Comparison of ENCODE assay signal across 2 cellular contexts in the genomic region with DNA sequence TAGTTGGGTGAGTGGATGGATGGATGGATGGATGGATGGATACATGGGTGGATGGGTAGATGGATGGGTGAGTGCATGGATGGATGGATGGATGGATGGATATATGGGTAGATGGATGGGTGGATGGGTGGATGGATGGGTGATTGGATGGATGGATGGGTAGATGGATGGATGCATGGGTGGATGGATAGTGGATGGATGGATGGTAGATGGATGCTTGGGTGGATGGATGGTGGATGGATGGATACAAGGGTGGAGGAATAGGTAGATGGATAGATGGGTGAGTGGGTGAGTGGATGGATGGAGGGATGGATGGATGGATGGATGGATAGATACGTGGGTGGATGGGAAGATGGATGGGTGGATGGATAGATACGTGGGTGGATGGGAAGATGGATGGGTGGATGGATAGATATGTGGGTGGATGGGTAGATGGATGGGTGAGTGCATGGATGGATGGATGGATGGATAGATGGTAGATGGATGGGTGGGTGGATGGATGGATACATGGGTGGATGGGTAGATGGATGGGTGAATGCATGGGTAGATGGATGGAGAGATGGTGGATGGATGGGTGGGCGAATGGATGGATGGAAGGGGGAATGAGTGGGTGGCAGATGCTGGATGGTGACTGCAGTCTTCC.
A peak's percentile ranks its signal among the peaks of the same experiment; 100 is the strongest.
TF ChIP-seq lines count a peak whose summit lies in the region.

No MANE protein-coding gene starts in this region.

TF ChIP-seq in HepG2, 621 proteins besides CTCF, POLR2A, EP300 and RAD21:
- TF ChIP-seq GZF1 (CRISPR knock-in tag; IDR thresholded peaks at IDR 0.05) (no peak), PLRG1 (conservative IDR thresholded peaks at IDR 0.05) (0 out of 2 replicates have a peak, but pooled peaks have one; percentile 60), NBN (conservative IDR thresholded peaks at IDR 0.05) (0 out of 2 replicates have a peak, but pooled peaks have one; percentile 54), FOXK2 (IDR thresholded peaks at IDR 0.05) (peak; percentile 9; the same call in 1 of the 2 replicates), RAD51 (IDR thresholded peaks at IDR 0.05; ENCODE audit: borderline replicate concordance) (0 out of 2 replicates have a peak, but pooled peaks have one; percentile 30), ZNF282 (IDR thresholded peaks at IDR 0.05; ENCODE audit: partially characterized antibody) (peak; percentile 7), SOX6 (IDR thresholded peaks at IDR 0.05) (0 out of 2 replicates have a peak, but pooled peaks have one; percentile 33), SOX6 (CRISPR knock-in tag; IDR thresholded peaks at IDR 0.05) (no peak), SALL2 (CRISPR knock-in tag; IDR thresholded peaks at IDR 0.05) (no peak)
- TF ChIP-seq, protein P1, sequence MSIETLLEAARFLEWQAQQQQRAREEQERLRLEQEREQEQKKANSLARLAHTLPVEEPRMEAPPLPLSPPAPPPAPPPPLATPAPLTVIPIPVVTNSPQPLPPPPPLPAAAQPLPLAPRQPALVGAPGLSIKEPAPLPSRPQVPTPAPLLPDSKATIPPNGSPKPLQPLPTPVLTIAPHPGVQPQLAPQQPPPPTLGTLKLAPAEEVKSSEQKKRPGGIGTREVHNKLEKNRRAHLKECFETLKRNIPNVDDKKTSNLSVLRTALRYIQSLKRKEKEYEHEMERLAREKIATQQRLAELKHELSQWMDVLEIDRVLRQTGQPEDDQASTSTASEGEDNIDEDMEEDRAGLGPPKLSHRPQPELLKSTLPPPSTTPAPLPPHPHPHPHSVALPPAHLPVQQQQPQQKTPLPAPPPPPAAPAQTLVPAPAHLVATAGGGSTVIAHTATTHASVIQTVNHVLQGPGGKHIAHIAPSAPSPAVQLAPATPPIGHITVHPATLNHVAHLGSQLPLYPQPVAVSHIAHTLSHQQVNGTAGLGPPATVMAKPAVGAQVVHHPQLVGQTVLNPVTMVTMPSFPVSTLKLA (IDR thresholded peaks at IDR 0.05): 0 out of 2 replicates have a peak, but pooled peaks have one; percentile 5

TF ChIP-seq in K562, 482 proteins besides CTCF, POLR2A, EP300 and RAD21:
- TF ChIP-seq EHMT2 (IDR thresholded peaks at IDR 0.05) (peak; percentile 28; the same call in 1 of the 2 replicates), HDAC1 (IDR thresholded peaks at IDR 0.05) (peak in 1 of 2 experiments; percentile 42; a peak in 1 of 4 replicates), NR3C1 (CRISPR knock-in tag; IDR thresholded peaks at IDR 0.05) (no peak), FOXA1 (IDR thresholded peaks at IDR 0.05; ENCODE audit: borderline replicate concordance) (no peak), IRF2 (CRISPR knock-in tag; IDR thresholded peaks at IDR 0.05) (no peak), TAF7 (tag; IDR thresholded peaks at IDR 0.05) (no peak), TFAM (CRISPR knock-in tag; conservative IDR thresholded peaks at IDR 0.05) (no peak), EGR1 (conservative IDR thresholded peaks at IDR 0.05) (peak; percentile 27; the same call in 1 of the 2 replicates), SPI1 (IDR thresholded peaks at IDR 0.05; ENCODE audit: borderline replicate concordance, low read depth, low read length) (no peak), BRF1 (IDR thresholded peaks at IDR 0.05; ENCODE audit: borderline replicate concordance, extremely low read depth, insufficient read length) (no peak), FOS (IDR thresholded peaks at IDR 0.05; ENCODE audit: extremely low read depth, insufficient read length) (no peak), NR2C2 (CRISPR knock-in tag; IDR thresholded peaks at IDR 0.05) (no peak), NR2C2 (tag; IDR thresholded peaks at IDR 0.05) (no peak)
- TF ChIP-seq, protein P2, sequence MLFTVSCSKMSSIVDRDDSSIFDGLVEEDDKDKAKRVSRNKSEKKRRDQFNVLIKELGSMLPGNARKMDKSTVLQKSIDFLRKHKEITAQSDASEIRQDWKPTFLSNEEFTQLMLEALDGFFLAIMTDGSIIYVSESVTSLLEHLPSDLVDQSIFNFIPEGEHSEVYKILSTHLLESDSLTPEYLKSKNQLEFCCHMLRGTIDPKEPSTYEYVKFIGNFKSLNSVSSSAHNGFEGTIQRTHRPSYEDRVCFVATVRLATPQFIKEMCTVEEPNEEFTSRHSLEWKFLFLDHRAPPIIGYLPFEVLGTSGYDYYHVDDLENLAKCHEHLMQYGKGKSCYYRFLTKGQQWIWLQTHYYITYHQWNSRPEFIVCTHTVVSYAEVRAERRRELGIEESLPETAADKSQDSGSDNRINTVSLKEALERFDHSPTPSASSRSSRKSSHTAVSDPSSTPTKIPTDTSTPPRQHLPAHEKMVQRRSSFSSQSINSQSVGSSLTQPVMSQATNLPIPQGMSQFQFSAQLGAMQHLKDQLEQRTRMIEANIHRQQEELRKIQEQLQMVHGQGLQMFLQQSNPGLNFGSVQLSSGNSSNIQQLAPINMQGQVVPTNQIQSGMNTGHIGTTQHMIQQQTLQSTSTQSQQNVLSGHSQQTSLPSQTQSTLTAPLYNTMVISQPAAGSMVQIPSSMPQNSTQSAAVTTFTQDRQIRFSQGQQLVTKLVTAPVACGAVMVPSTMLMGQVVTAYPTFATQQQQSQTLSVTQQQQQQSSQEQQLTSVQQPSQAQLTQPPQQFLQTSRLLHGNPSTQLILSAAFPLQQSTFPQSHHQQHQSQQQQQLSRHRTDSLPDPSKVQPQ (CRISPR knock-in tag; IDR thresholded peaks at IDR 0.05; ENCODE audit: borderline replicate concordance): no peak
